Comparison of ENCODE assay signal across 14 cellular contexts in the genomic region with DNA sequence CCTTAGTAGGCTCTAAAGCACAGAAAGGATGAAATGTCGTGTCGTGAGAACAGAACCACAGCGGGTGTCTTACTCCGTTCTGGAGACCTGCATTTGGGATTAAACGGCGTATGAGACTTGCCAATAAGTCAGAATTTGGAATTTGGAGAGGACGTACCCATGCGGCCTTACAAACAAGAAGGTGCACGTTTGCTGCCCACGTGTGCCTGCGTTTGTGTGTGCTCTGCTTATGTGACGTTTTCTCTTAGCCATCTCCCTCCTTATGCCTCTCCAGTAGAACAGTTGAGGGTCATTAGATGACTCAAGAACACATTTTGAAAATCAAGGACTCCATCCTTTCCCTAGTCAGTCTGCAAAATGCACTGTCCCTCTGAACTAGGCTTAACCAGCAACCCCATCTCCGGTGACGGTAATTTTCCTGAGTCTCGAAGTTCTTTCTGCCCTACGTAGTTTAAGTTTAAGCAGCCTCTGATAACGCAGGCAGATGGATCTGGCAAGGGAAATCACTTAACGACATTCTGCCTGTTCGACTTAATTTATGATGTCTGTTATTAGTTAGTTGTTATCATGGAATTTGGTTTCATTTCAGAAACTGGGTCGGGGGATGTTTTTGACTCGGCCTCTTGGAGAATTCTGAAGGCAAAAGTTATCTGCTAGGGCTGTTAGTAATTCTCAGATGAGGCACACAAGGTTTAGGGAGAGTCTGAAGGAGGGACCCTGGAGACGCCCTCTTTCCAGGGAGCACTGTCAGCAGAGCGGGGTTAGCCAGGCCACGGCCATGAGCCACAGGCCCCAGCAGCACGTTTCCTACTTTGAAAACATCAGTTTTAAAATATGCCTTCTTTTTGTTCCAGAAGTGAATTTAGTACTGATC.
DNase-seq lines count a peak whose midpoint lies in the region; ATAC-seq and TF ChIP-seq lines count a peak whose summit lies in the region.
"Had no signal": no experiment of that assay in that cellular context is flagged by ENCODE, and none has a peak within 500 bp of the region (broad histone marks: within the 10 kb centered on the region; RNA-seq: fewer than 3 reads in every experiment).

No MANE protein-coding gene starts in this region.

- CTCF ChIA-PET in activated CD8-positive, alpha-beta T cell treated with anti-CD3 and anti-CD28 coated beads, Interleukin-2, amount 10 ng/mL, durations not matched to agents 7 days and 5 days (lab: Charles Lee): interaction anchor here (2.4 to 5.1 kb wide), 2 partner anchors 10 to 11 kb away, joined by 8 to 44 read pairs; no protein-coding TSS in a partner anchor
- CTCF ChIA-PET in activated CD8-positive, alpha-beta T cell treated with anti-CD3 and anti-CD28 coated beads for 36 hours (lab: Charles Lee): interaction anchor here (0.8 to 4.9 kb wide), 4 partner anchors 10 to 238 kb away, joined by 3 to 34 read pairs (median 4); no protein-coding TSS in a partner anchor

- H3K9me3 ChIP-seq in uterus (no peaks in the 10 kb centered on the region), neural progenitor cell (ENCODE audit: low read depth) (no peaks in the 10 kb centered on the region)

- H3K4me1 Mint-ChIP-seq in activated CD8-positive, alpha-beta T cell treated with anti-CD3 and anti-CD28 coated beads, Interleukin-2, amount 10 ng/mL, durations not matched to agents 7 days and 5 days (ENCODE audit: low read depth): peaks cover 34% of the 10 kb centered on the region
- peaks cover 36% of the 10 kb centered on the region for H3K4me1 Mint-ChIP-seq in activated CD8-positive, alpha-beta T cell treated with anti-CD3 and anti-CD28 coated beads for 36 hours (ENCODE audit: low read depth)
- H3K4me1 Mint-ChIP-seq in nephron progenitor cell (peaks cover 22% of the 10 kb centered on the region), neural progenitor cell (peaks cover 33% of the 10 kb centered on the region)

- TF ChIP-seq POLR2A in uterus (IDR thresholded peaks at IDR 0.05): no peak

- H3K9ac ChIP-seq in neural progenitor cell: no peak overlapping the region

- H3K27me3 ChIP-seq in uterus (no peaks in the 10 kb centered on the region), neural progenitor cell (no peaks in the 10 kb centered on the region)
- H3K27me3 ChIP-seq: dorsolateral prefrontal cortex had no signal

- no peaks in the 10 kb centered on the region for H3K36me3 ChIP-seq in uterus
- no peaks in the 10 kb centered on the region for H3K36me3 ChIP-seq in neural progenitor cell

- H3K27ac ChIP-seq in uterus (peak overlapping the region; percentile 63 to 71), neural progenitor cell (no peak overlapping the region)
- H3K27ac ChIP-seq: PC-9 had no signal

- H3K36me3 Mint-ChIP-seq in activated CD8-positive, alpha-beta T cell treated with anti-CD3 and anti-CD28 coated beads, Interleukin-2, amount 10 ng/mL, durations not matched to agents 7 days and 5 days (ENCODE audit: low read depth): no peaks in the 10 kb centered on the region
- H3K36me3 Mint-ChIP-seq in activated CD8-positive, alpha-beta T cell treated with anti-CD3 and anti-CD28 coated beads for 36 hours (ENCODE audit: low read depth): no peaks in the 10 kb centered on the region
- H3K36me3 Mint-ChIP-seq in nephron progenitor cell (ENCODE audit: low read depth) (peaks cover 81% of the 10 kb centered on the region), neural progenitor cell (peaks cover 42% of the 10 kb centered on the region)

- peak; percentile 18 for DNase-seq in activated CD8-positive, alpha-beta T cell treated with anti-CD3 and anti-CD28 coated beads, Interleukin-2, amount 10 ng/mL, durations not matched to agents 7 days and 5 days
- no peak for DNase-seq in activated CD8-positive, alpha-beta T cell treated with anti-CD3 and anti-CD28 coated beads for 36 hours
- DNase-seq in fibroblast of pulmonary artery (ENCODE audit: low read depth) (peak; percentile 48), nephron progenitor cell (no peak), uterus (peak; percentile 42 to 66), neural progenitor cell (ENCODE audit: low spot score) (no peak), HuH-7 (ENCODE audit: low spot score) (no peak)
- DNase-seq: 8988T; activated CD4-positive, alpha-beta T cell treated with anti-CD3 and anti-CD28 coated beads, Interleukin-2, amount 50 U/mL, for 4 hours; dorsolateral prefrontal cortex; NCI-H226; PC-9; T-helper 17 cell had no signal

- H3K4me3 Mint-ChIP-seq in activated CD8-positive, alpha-beta T cell treated with anti-CD3 and anti-CD28 coated beads, Interleukin-2, amount 10 ng/mL, durations not matched to agents 7 days and 5 days: no peak overlapping the region
- no peak overlapping the region for H3K4me3 Mint-ChIP-seq in activated CD8-positive, alpha-beta T cell treated with anti-CD3 and anti-CD28 coated beads for 36 hours
- no peak overlapping the region for H3K4me3 Mint-ChIP-seq in nephron progenitor cell
- H3K4me3 Mint-ChIP-seq in neural progenitor cell: no peak overlapping the region
- H3K4me3 Mint-ChIP-seq: T-helper 17 cell had no signal

- no peak for ATAC-seq in activated CD8-positive, alpha-beta T cell treated with anti-CD3 and anti-CD28 coated beads, Interleukin-2, amount 10 ng/mL, durations not matched to agents 7 days and 5 days
- ATAC-seq in activated CD8-positive, alpha-beta T cell treated with anti-CD3 and anti-CD28 coated beads for 36 hours: no peak
- no peak for ATAC-seq in HG02678 (IDR thresholded peaks at IDR 0.05; ENCODE audit: unreplicated experiment)
- ATAC-seq: T-helper 17 cell had no signal

- no peak for TF ChIP-seq CTCF in activated CD8-positive, alpha-beta T cell treated with anti-CD3 and anti-CD28 coated beads for 36 hours (IDR thresholded peaks at IDR 0.05)
- no peak for TF ChIP-seq CTCF in fibroblast of pulmonary artery (IDR thresholded peaks at IDR 0.05; ENCODE audit: low read length, missing control alignments)
- no peak for TF ChIP-seq CTCF in nephron progenitor cell (IDR thresholded peaks at IDR 0.05)
- peak in 1 of 4 experiments; percentile 5 for TF ChIP-seq CTCF in uterus (IDR thresholded peaks at IDR 0.05)
- TF ChIP-seq CTCF in neural progenitor cell (IDR thresholded peaks at IDR 0.05): no peak

- intact Hi-C loops in activated CD8-positive, alpha-beta T cell treated with anti-CD3 and anti-CD28 coated beads for 36 hours (cut with micrococcal nuclease): loop anchor here (5.0 kb wide), 2 partner anchors 172 to 237 kb away; a partner anchor contains a TSS
- intact Hi-C loops in uterus (cut with DNase I; ENCODE audit: low total_unique reads): no loop called here

- H3K4me2 ChIP-seq in neural progenitor cell: no peak overlapping the region
- H3K4me2 ChIP-seq: PC-9 had no signal

- no peak overlapping the region for H3K27ac Mint-ChIP-seq in activated CD8-positive, alpha-beta T cell treated with anti-CD3 and anti-CD28 coated beads, Interleukin-2, amount 10 ng/mL, durations not matched to agents 7 days and 5 days
- no peak overlapping the region for H3K27ac Mint-ChIP-seq in activated CD8-positive, alpha-beta T cell treated with anti-CD3 and anti-CD28 coated beads for 36 hours
- H3K27ac Mint-ChIP-seq in nephron progenitor cell (peak overlapping the region; percentile 96), neural progenitor cell (no peak overlapping the region)

- H3F3A ChIP-seq in neural progenitor cell (ENCODE audit: low read depth): no peaks in the 10 kb centered on the region

- H3K4me3 ChIP-seq in fibroblast of pulmonary artery (replicated peaks; ENCODE audit: low read depth, low read length): no peak overlapping the region
- no peak overlapping the region for H3K4me3 ChIP-seq in uterus
- no peak overlapping the region for H3K4me3 ChIP-seq in neural progenitor cell
- H3K4me3 ChIP-seq: dorsolateral prefrontal cortex, PC-9 had no signal

- H3K9me3 Mint-ChIP-seq in activated CD8-positive, alpha-beta T cell treated with anti-CD3 and anti-CD28 coated beads, Interleukin-2, amount 10 ng/mL, durations not matched to agents 7 days and 5 days (ENCODE audit: insufficient read depth): no peaks in the 10 kb centered on the region
- no peaks in the 10 kb centered on the region for H3K9me3 Mint-ChIP-seq in activated CD8-positive, alpha-beta T cell treated with anti-CD3 and anti-CD28 coated beads for 36 hours
- H3K9me3 Mint-ChIP-seq in nephron progenitor cell: no peaks in the 10 kb centered on the region
- no peaks in the 10 kb centered on the region for H3K9me3 Mint-ChIP-seq in neural progenitor cell

- no peaks in the 10 kb centered on the region for H3K79me2 ChIP-seq in neural progenitor cell (ENCODE audit: low read depth)

- POLR2A ChIA-PET in activated CD8-positive, alpha-beta T cell treated with anti-CD3 and anti-CD28 coated beads, Interleukin-2, amount 10 ng/mL, durations not matched to agents 7 days and 5 days (lab: Charles Lee): interaction anchor here (1.5 kb wide), 1 partner anchor 44 kb away, joined by 4 read pairs; no protein-coding TSS in a partner anchor
- POLR2A ChIA-PET in activated CD8-positive, alpha-beta T cell treated with anti-CD3 and anti-CD28 coated beads for 36 hours (lab: Charles Lee): no interaction called here

- peaks cover 5% of the 10 kb centered on the region for H3K27me3 Mint-ChIP-seq in activated CD8-positive, alpha-beta T cell treated with anti-CD3 and anti-CD28 coated beads, Interleukin-2, amount 10 ng/mL, durations not matched to agents 7 days and 5 days (ENCODE audit: low read depth)
- H3K27me3 Mint-ChIP-seq in activated CD8-positive, alpha-beta T cell treated with anti-CD3 and anti-CD28 coated beads for 36 hours: no peaks in the 10 kb centered on the region
- H3K27me3 Mint-ChIP-seq in nephron progenitor cell (ENCODE audit: low read depth, poor library complexity): peaks cover 3% of the 10 kb centered on the region
- H3K27me3 Mint-ChIP-seq in neural progenitor cell (ENCODE audit: insufficient read depth, low read depth): peaks cover 9% of the 10 kb centered on the region

- peaks cover 4% of the 10 kb centered on the region for H4K20me1 ChIP-seq in neural progenitor cell (ENCODE audit: low read depth)

- H2AFZ ChIP-seq in neural progenitor cell (replicated peaks): no peak overlapping the region
- H2AFZ ChIP-seq: PC-9 had no signal

- H3K4me1 ChIP-seq in uterus (no peaks in the 10 kb centered on the region), neural progenitor cell (peaks cover 10% of the 10 kb centered on the region)

Comparison
In these comparisons a context has a peak if more than half of its experiments do, and no peak if none do; other contexts are left out.
1. DNase-seq: peak in activated CD8-positive, alpha-beta T cell treated with anti-CD3 and anti-CD28 coated beads, Interleukin-2, amount 10 ng/mL, durations not matched to agents 7 days and 5 days (single experiment), fibroblast of pulmonary artery (single experiment) and uterus (2 of 2); none in activated CD8-positive, alpha-beta T cell treated with anti-CD3 and anti-CD28 coated beads for 36 hours (single experiment), nephron progenitor cell (single experiment), neural progenitor cell (single experiment) and HuH-7 (single experiment).